8 cellular contexts compared by ENCODE assay signal in the genomic region with DNA sequence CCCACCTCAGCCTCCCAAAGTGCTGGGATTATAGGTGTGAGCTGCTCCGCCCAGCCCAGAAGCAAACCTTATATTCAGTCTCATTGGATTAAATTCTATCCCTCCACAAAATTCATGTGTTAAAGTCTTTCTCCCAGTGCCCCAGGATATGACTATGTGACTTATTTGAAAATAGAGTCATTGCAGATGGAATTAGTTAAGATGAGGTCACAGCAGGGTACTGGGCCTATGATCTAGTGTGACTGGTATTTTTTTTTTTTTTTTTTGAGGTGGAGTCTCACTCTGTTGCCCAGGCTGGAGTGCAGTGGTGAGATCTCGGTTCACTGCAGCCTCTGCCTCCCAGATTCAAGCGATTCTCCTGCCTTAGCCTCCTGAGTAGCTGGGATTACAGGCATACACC. TPM values are rescaled to one million over a fixed set of nuclear protein-coding genes. Genes with fewer than 3 reads are reported as not detected.
DNase-seq lines count a peak whose midpoint lies in the region; ATAC-seq and TF ChIP-seq lines count a peak whose summit lies in the region.
"Not testable (repeated sequence)": the region's sequence is repeated elsewhere in the genome, so short reads cannot be mapped to it uniquely, and the experiment has no call there.

No MANE protein-coding gene starts in this region.

- not testable (repeated sequence) for H3K36me3 Mint-ChIP-seq in CD8-positive, alpha-beta memory T cell; HFFc6 (ENCODE audit: low read depth); activated T-cell treated with anti-CD3 and anti-CD28 coated beads, Interleukin-2, amount 50 U/mL, for 24 hours (ENCODE audit: low read depth)
- peaks cover 0 to 42% (median 0%) of the 10 kb centered on the region in 5 donors for H3K36me3 Mint-ChIP-seq in naive thymus-derived CD4-positive, alpha-beta T cell

- H4K20me1 ChIP-seq in fibroblast of lung (ENCODE audit: control insufficient read depth, extremely low read depth, insufficient read depth, low read length), result not testable (repeated sequence)

- H3K27ac ChIP-seq in A673 (ENCODE audit: low read depth, low read length, poor library complexity, severe bottlenecking); CD8-positive, alpha-beta memory T cell (ENCODE audit: low read depth, low read length): not testable (repeated sequence)
- H3K27ac ChIP-seq in fibroblast of lung (ENCODE audit: insufficient read depth, low read length), result peak overlapping the region; percentile 69
- H3K27ac ChIP-seq in naive thymus-derived CD4-positive, alpha-beta T cell (ENCODE audit: low read depth, low read length), result peak overlapping the region; percentile 22

- not testable (repeated sequence) for H3K9ac ChIP-seq in fibroblast of lung (ENCODE audit: insufficient read depth, low read length)

- not testable (repeated sequence) for H3K4me2 ChIP-seq in fibroblast of lung (ENCODE audit: extremely low read depth, insufficient read depth, low read length)

- H3K4me1 Mint-ChIP-seq in CD8-positive, alpha-beta memory T cell, result peaks cover 60 to 76% (median 75%) of the 10 kb centered on the region in 3 donors
- H3K4me1 Mint-ChIP-seq in HFFc6 (ENCODE audit: low read depth), result peaks cover 25% of the 10 kb centered on the region
- peaks cover 73% of the 10 kb centered on the region for H3K4me1 Mint-ChIP-seq in activated T-cell treated with anti-CD3 and anti-CD28 coated beads, Interleukin-2, amount 50 U/mL, for 24 hours (ENCODE audit: low read depth)
- H3K4me1 Mint-ChIP-seq in naive thymus-derived CD4-positive, alpha-beta T cell, result peaks cover 43 to 76% (median 69%) of the 10 kb centered on the region in 7 donors

- peak overlapping the region in 6 of 8 donors; percentile 47 to 78 (median 68) for H3K27ac Mint-ChIP-seq in CD8-positive, alpha-beta memory T cell
- H3K27ac Mint-ChIP-seq in HFFc6, result peak overlapping the region; percentile 86
- peak overlapping the region; percentile 37 for H3K27ac Mint-ChIP-seq in activated T-cell treated with anti-CD3 and anti-CD28 coated beads, Interleukin-2, amount 50 U/mL, for 24 hours
- peak overlapping the region; percentile 72 to 91 (median 84) for H3K27ac Mint-ChIP-seq in naive thymus-derived CD4-positive, alpha-beta T cell

- H3K4me3 ChIP-seq in A673 (ENCODE audit: low read depth, low read length, poor library complexity, severe bottlenecking); CD8-positive, alpha-beta memory T cell (ENCODE audit: low read length); astrocyte of the spinal cord (ENCODE audit: low read depth, low read length); fibroblast of lung (replicated peaks in 1 of 4; ENCODE audit: control extremely low read depth in 1 of 4, insufficient read depth in 1 of 4, low read depth in 3 of 4, low read length in 4 of 4); naive thymus-derived CD4-positive, alpha-beta T cell (ENCODE audit: low read length): not testable (repeated sequence)

- not testable (repeated sequence) for H3K9me3 ChIP-seq in A673 (ENCODE audit: low read depth, low read length, poor library complexity, severe bottlenecking); CD8-positive, alpha-beta memory T cell (ENCODE audit: low read length); fibroblast of lung (ENCODE audit: control insufficient read depth, insufficient read depth, low read depth, low read length); naive thymus-derived CD4-positive, alpha-beta T cell (ENCODE audit: control insufficient read depth in 2 of 3, low read length in 3 of 3)

- in situ Hi-C loops in astrocyte of the spinal cord (cut with HindIII; ENCODE audit: low sequenced_read_pairs), result not testable (repeated sequence)

- POLR2A ChIA-PET in A673 (lab: Charles Lee; ENCODE audit: low non-redundant PET), result not testable (repeated sequence)
- POLR2A ChIA-PET in CD8-positive, alpha-beta memory T cell (lab: Charles Lee), result interaction anchor here (0.6 to 2.3 kb wide), 8 partner anchors 29 to 100 kb away, joined by 3 to 15 read pairs (median 5); a partner anchor contains a TSS
- POLR2A ChIA-PET in naive thymus-derived CD4-positive, alpha-beta T cell (lab: Charles Lee), result interaction anchor here (0.7 to 11.8 kb wide), 15 partner anchors 10 to 580 kb away, joined by 3 to 96 read pairs (median 4); a partner anchor contains a TSS

- CTCF ChIA-PET in A673 (lab: Charles Lee), result not testable (repeated sequence)
- CTCF ChIA-PET in CD8-positive, alpha-beta memory T cell (lab: Charles Lee), result interaction anchor here (0.8 to 8.8 kb wide), 11 partner anchors 10 to 104 kb away, joined by 3 to 118 read pairs (median 5); a partner anchor contains a TSS
- CTCF ChIA-PET in naive thymus-derived CD4-positive, alpha-beta T cell (lab: Charles Lee), result interaction anchor here (0.8 to 3.5 kb wide), 7 partner anchors 9 to 104 kb away, joined by 3 to 18 read pairs (median 4); no protein-coding TSS in a partner anchor

- H2AFZ ChIP-seq in fibroblast of lung (ENCODE audit: low read length), result not testable (repeated sequence)

- H3K4me3 Mint-ChIP-seq in CD8-positive, alpha-beta memory T cell, result peak overlapping the region in 2 of 7 donors; percentile 34 to 64
- H3K4me3 Mint-ChIP-seq in HFFc6; activated T-cell treated with anti-CD3 and anti-CD28 coated beads, Interleukin-2, amount 50 U/mL, for 24 hours: not testable (repeated sequence)
- H3K4me3 Mint-ChIP-seq in naive thymus-derived CD4-positive, alpha-beta T cell, result peak overlapping the region in 4 of 10 donors; percentile 19 to 58 (median 36)

- H3K27me3 Mint-ChIP-seq in CD8-positive, alpha-beta memory T cell; HFFc6 (ENCODE audit: insufficient read depth); activated T-cell treated with anti-CD3 and anti-CD28 coated beads, Interleukin-2, amount 50 U/mL, for 24 hours; naive thymus-derived CD4-positive, alpha-beta T cell: not testable (repeated sequence)

- not testable (repeated sequence) for TF ChIP-seq CTCF in A673 (conservative IDR thresholded peaks at IDR 0.05; ENCODE audit: low read depth, low read length); HFFc6 (IDR thresholded peaks at IDR 0.05); astrocyte of the spinal cord (IDR thresholded peaks at IDR 0.05; ENCODE audit: low read depth, low read length); fibroblast of lung (conservative IDR thresholded peaks at IDR 0.05 in 1 of 2, IDR thresholded peaks at IDR 0.05 in 1 of 2; ENCODE audit: low read depth in 1 of 2, low read length in 2 of 2)

- BruUV-seq in A673 (replicated peaks; lab: Mats Ljungman, UMichigan), result not testable (repeated sequence)

- H3K27me3 ChIP-seq in A673 (replicated peaks; ENCODE audit: insufficient read depth, low read depth, low read length, poor library complexity); CD8-positive, alpha-beta memory T cell (ENCODE audit: insufficient read depth, low read length, poor library complexity, severe bottlenecking); fibroblast of lung (ENCODE audit: control insufficient read depth, insufficient read depth, low read length); naive thymus-derived CD4-positive, alpha-beta T cell (ENCODE audit: control insufficient read depth in 2 of 2, insufficient read depth in 2 of 2, low read length in 2 of 2): not testable (repeated sequence)

- H3K4me1 ChIP-seq in A673 (ENCODE audit: insufficient read depth, low read length, poor library complexity, severe bottlenecking); fibroblast of lung (ENCODE audit: control insufficient read depth, extremely low read depth, insufficient read depth, low read length): not testable (repeated sequence)
- H3K4me1 ChIP-seq in CD8-positive, alpha-beta memory T cell (ENCODE audit: insufficient read depth, low read length), result peaks cover 69% of the 10 kb centered on the region
- peaks cover 54 to 73% of the 10 kb centered on the region in 2 donors for H3K4me1 ChIP-seq in naive thymus-derived CD4-positive, alpha-beta T cell (ENCODE audit: control insufficient read depth in 2 of 2, insufficient read depth in 2 of 2, low read length in 2 of 2)

- H3K9me3 Mint-ChIP-seq in CD8-positive, alpha-beta memory T cell; HFFc6; activated T-cell treated with anti-CD3 and anti-CD28 coated beads, Interleukin-2, amount 50 U/mL, for 24 hours; naive thymus-derived CD4-positive, alpha-beta T cell: not testable (repeated sequence)

- not testable (repeated sequence) for H3K79me2 ChIP-seq in fibroblast of lung (ENCODE audit: control insufficient read depth, insufficient read depth, low read length)

- H3K36me3 ChIP-seq in A673 (ENCODE audit: insufficient read depth, low read length, poor library complexity, severe bottlenecking); CD8-positive, alpha-beta memory T cell (ENCODE audit: insufficient read depth, low read length); fibroblast of lung (ENCODE audit: control insufficient read depth, insufficient read depth, low read length); naive thymus-derived CD4-positive, alpha-beta T cell (ENCODE audit: control insufficient read depth in 2 of 3, insufficient read depth in 3 of 3, low read length in 3 of 3): not testable (repeated sequence)

- intact Hi-C loops in A673 (cut with micrococcal nuclease; ENCODE audit: unreplicated experiment), result not testable (repeated sequence)
- intact Hi-C loops in naive thymus-derived CD4-positive, alpha-beta T cell (cut with micrococcal nuclease), result loop anchor here in 1 of 2 donors (5.0 to 10.0 kb wide), 3 partner anchors 494 to 1037 kb away; a partner anchor contains a TSS

- ATAC-seq in SK-N-SH treated with all-trans-retinoic acid at 6 μM for 48 hours, result peak; percentile 83
- not testable (repeated sequence) for ATAC-seq in naive thymus-derived CD4-positive, alpha-beta T cell

- DNase-seq in A673 (ENCODE audit: low spot score) (peak; percentile 40), HFFc6 (peak; percentile 75), astrocyte of the spinal cord (ENCODE audit: low read depth, low spot score) (peak; percentile 56), fibroblast of lung (ENCODE audit: low read depth in 2 of 2) (peak; percentile 49 to 74)
- DNase-seq in CD8-positive, alpha-beta memory T cell; activated T-cell treated with anti-CD3 and anti-CD28 coated beads, Interleukin-2, amount 50 U/mL, for 24 hours; naive thymus-derived CD4-positive, alpha-beta T cell: not testable (repeated sequence)

RNA-seq across cellular contexts. Expression of a gene that starts 13.8 kb away (rescaled TPM):
- total RNA-seq in A673 (2021) (11.6 and 12.4 TPM in 2 replicates), fibroblast of lung (16.9 and 17.3 TPM in 2 replicates)
- total RNA-seq in CD8-positive, alpha-beta memory T cell, result 1 to 10 TPM; 6.7 to 7.7 TPM
- polyA plus RNA-seq in CD8-positive, alpha-beta memory T cell, result 7.8 TPM
- 10 to 100 TPM; 45.6 to 57.3 (median 50.8) TPM for total RNA-seq in HFFc6 (2021; fragmentation: NEBNext Ultra II Directional; extraction: Animal tissue kit (Norgen Biotek cat#: 25700))
- polyA plus RNA-seq in fibroblast of lung, result 19.6 and 23.4 TPM in 2 replicates
- 23.0 and 23.9 TPM in 2 replicates for polyA plus RNA-seq in fibroblast of lung (2012)
- polyA minus RNA-seq in fibroblast of lung (ENCODE audit: low replicate concordance), result 23.6 and 30.7 TPM in 2 replicates
- total RNA-seq in naive thymus-derived CD4-positive, alpha-beta T cell, result 10 to 100 TPM in 2 of 5 experiments, 1 to 10 TPM in 3; 6.3 to 56.1 (median 9.3) TPM
- 1 to 10 TPM; 4.0 to 9.3 TPM for polyA plus RNA-seq in naive thymus-derived CD4-positive, alpha-beta T cell
